28 cellular contexts compared by ENCODE assay signal in the genomic region with DNA sequence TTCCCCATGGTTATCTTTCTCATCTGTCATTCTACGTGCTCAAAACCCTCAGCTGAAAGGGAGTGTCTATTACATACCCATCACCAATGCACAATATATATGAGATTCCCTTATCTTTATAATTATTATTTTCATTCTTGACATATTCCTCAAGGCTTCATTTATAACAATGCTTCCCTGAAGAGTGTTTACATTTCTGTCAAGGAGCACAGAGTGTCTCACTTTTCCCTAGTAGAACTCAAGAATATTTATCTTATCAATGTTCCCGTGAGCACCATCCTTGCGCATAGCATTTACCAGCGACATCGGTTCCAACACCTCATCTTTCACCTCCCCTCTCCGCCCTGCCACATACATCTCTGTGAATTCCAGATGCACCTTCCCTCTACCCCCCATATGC.
"Had no signal": no experiment of that assay in that cellular context is flagged by ENCODE, and none has a peak within 500 bp of the region (broad histone marks: within the 10 kb centered on the region; RNA-seq: fewer than 3 reads in every experiment).

No MANE protein-coding gene starts in this region.

- H3K27ac Mint-ChIP-seq: naive thymus-derived CD8-positive, alpha-beta T cell; natural killer cell treated with Interleukin-12 subunit alpha and Interleukin-12 subunit beta and Interleukin-15 and Interleukin-18, amount 100 ng/mL, for 72 hours; nephron progenitor cell; neural progenitor cell; progenitor cell of endocrine pancreas; stimulated activated effector memory CD8-positive, alpha-beta T cell treated with anti-CD3 and anti-CD28 coated beads, Interleukin-12 subunit alpha, Interleukin-12 subunit beta, amount 100 ng/mL, for 72 hours; stimulated activated naive B cell treated with anti-CD40 and anti-IgM and Interleukin-4, amounts not matched to agents 10 μg/mL and 1 μg/mL and 100 μg/mL, for 72 hours; stimulated activated naive CD8-positive, alpha-beta T cell treated with anti-CD3 and anti-CD28 coated beads, Interleukin-15, amount 100 ng/mL, for 72 hours; type B pancreatic cell had no signal

- H3K4me1 Mint-ChIP-seq: nephron progenitor cell; neural progenitor cell; stimulated activated naive B cell treated with anti-CD40 and anti-IgM and Interleukin-4, amounts not matched to agents 10 μg/mL and 1 μg/mL and 100 μg/mL, for 72 hours; stimulated activated naive CD8-positive, alpha-beta T cell treated with anti-CD3 and anti-CD28 coated beads, Interleukin-15, amount 100 ng/mL, for 72 hours had no signal

- H3K4me3 Mint-ChIP-seq: naive thymus-derived CD8-positive, alpha-beta T cell; natural killer cell treated with Interleukin-12 subunit alpha and Interleukin-12 subunit beta and Interleukin-15 and Interleukin-18, amount 100 ng/mL, for 72 hours; nephron progenitor cell; neural progenitor cell; stimulated activated effector memory CD8-positive, alpha-beta T cell treated with anti-CD3 and anti-CD28 coated beads, Interleukin-12 subunit alpha, Interleukin-12 subunit beta, amount 100 ng/mL, for 72 hours; stimulated activated naive B cell treated with anti-CD40 and anti-IgM and Interleukin-4, amounts not matched to agents 10 μg/mL and 1 μg/mL and 100 μg/mL, for 72 hours; stimulated activated naive CD8-positive, alpha-beta T cell treated with anti-CD3 and anti-CD28 coated beads, Interleukin-15, amount 100 ng/mL, for 72 hours; type B pancreatic cell had no signal

- H3K9me3 Mint-ChIP-seq: stimulated activated naive B cell treated with anti-CD40 and anti-IgM and Interleukin-4, amounts not matched to agents 10 μg/mL and 1 μg/mL and 100 μg/mL, for 72 hours; stimulated activated naive CD8-positive, alpha-beta T cell treated with anti-CD3 and anti-CD28 coated beads, Interleukin-15, amount 100 ng/mL, for 72 hours; type B pancreatic cell had no signal

- DNase-seq: naive thymus-derived CD8-positive, alpha-beta T cell; nephron progenitor cell; occipital lobe; ovary; posterior cingulate gyrus; psoas muscle; right cardiac atrium; right lobe of liver; sigmoid colon; small intestine; stimulated activated CD4-positive, alpha-beta T cell treated with anti-CD3 and anti-CD28 coated beads, Interleukin-15, amount 100 ng/mL, for 24 hours; stimulated activated CD4-positive, alpha-beta T cell treated with anti-CD3 and anti-CD28 coated beads, Interleukin-2, amount 100 ng/mL, for 24 hours; stimulated activated CD4-positive, alpha-beta T cell treated with anti-CD3 and anti-CD28 coated beads, Interleukin-2, amount 100 ng/mL, for 48 hours; stimulated activated CD4-positive, alpha-beta T cell treated with anti-CD3 and anti-CD28 coated beads, Interleukin-4, amount 100 ng/mL, for 24 hours; stimulated activated naive B cell treated with anti-CD40 and anti-IgM and Interleukin-4, amounts not matched to agents 10 μg/mL and 1 μg/mL and 100 μg/mL, for 72 hours; stimulated activated naive CD8-positive, alpha-beta T cell treated with anti-CD3 and anti-CD28 coated beads, Interleukin-15, amount 100 ng/mL, for 72 hours; stimulated activated naive CD8-positive, alpha-beta T cell treated with anti-CD3 and anti-CD28 coated beads, Interleukin-15, Interleukin-2, amounts not matched to agents 100 U/mL and 50 U/mL, for 24 hours; substantia nigra; testis; tibial artery; transverse colon; upper lobe of right lung; uterus had no signal

- H3K27me3 Mint-ChIP-seq: naive thymus-derived CD8-positive, alpha-beta T cell; natural killer cell treated with Interleukin-12 subunit alpha and Interleukin-12 subunit beta and Interleukin-15 and Interleukin-18, amount 100 ng/mL, for 72 hours; progenitor cell of endocrine pancreas; stimulated activated naive B cell treated with anti-CD40 and anti-IgM and Interleukin-4, amounts not matched to agents 10 μg/mL and 1 μg/mL and 100 μg/mL, for 72 hours; stimulated activated naive CD8-positive, alpha-beta T cell treated with anti-CD3 and anti-CD28 coated beads, Interleukin-15, amount 100 ng/mL, for 72 hours; type B pancreatic cell had no signal

- H3K36me3 Mint-ChIP-seq: naive thymus-derived CD8-positive, alpha-beta T cell; natural killer cell treated with Interleukin-12 subunit alpha and Interleukin-12 subunit beta and Interleukin-15 and Interleukin-18, amount 100 ng/mL, for 72 hours; stimulated activated effector memory CD8-positive, alpha-beta T cell treated with anti-CD3 and anti-CD28 coated beads, Interleukin-12 subunit alpha, Interleukin-12 subunit beta, amount 100 ng/mL, for 72 hours; stimulated activated naive B cell treated with anti-CD40 and anti-IgM and Interleukin-4, amounts not matched to agents 10 μg/mL and 1 μg/mL and 100 μg/mL, for 72 hours; type B pancreatic cell had no signal
